In genomic region chr20:9359561-9360308, GRCh38 we compare ENCODE assay signal across 8 cellular contexts.
DNase-seq lines count a peak whose midpoint lies in the region; ATAC-seq, FAIRE-seq and TF ChIP-seq lines count a peak whose summit lies in the region.

No MANE protein-coding gene starts in this region.

- no peaks in the 10 kb centered on the region for H3K36me3 ChIP-seq in H7 (replicated peaks; ENCODE audit: control insufficient read depth, insufficient read depth, low read length)
- H3K36me3 ChIP-seq in H1 (ENCODE audit: control insufficient read depth in 2 of 4, insufficient read depth in 4 of 4, low read length in 3 of 4), result no peaks in the 10 kb centered on the region; a peak in 1 of 8 replicates
- no peaks in the 10 kb centered on the region for H3K36me3 ChIP-seq in mucosa of descending colon (ENCODE audit: low read depth)

- 72% methylated on average over 14 of the region's 14 CpGs; no CpG with 5 or more reads in 1 of the 2 experiments for WGBS in H1 (ENCODE audit: extremely low coverage in 1 of 2, insufficient coverage in 1 of 2, insufficient read length in 1 of 2, insufficient replicate concordance in 2 of 2, low coverage in 1 of 2, low lambda C conversion rate in 2 of 2, missing lambda C conversion rate in 1 of 2), 2 experiments

- CTCF ChIA-PET in H1 (lab: Charles Lee; ENCODE audit: partially characterized antibody) (interaction anchor here (0.6 to 2.4 kb wide), 30 partner anchors 8 to 1424 kb away, joined by 3 to 9 read pairs (median 4); no protein-coding TSS in a partner anchor), T-cell (lab: Charles Lee) (no interaction called here)

- H3K27me3 Mint-ChIP-seq in T-cell, result no peaks in the 10 kb centered on the region

- H3K27ac ChIP-seq in H1 (ENCODE audit: low read depth, low read length), result no peak overlapping the region

- FAIRE-seq in H1 (lab: Jason Lieb, UNC), result peak; percentile 82

- H3K79me1 ChIP-seq in H1 (ENCODE audit: low read depth, low read length), result no peaks in the 10 kb centered on the region

- H3K4me1 Mint-ChIP-seq in T-cell, result no peaks in the 10 kb centered on the region

- no peak overlapping the region for H3K4me3 Mint-ChIP-seq in T-cell

- H3K27me3 ChIP-seq in H7 (ENCODE audit: control insufficient read depth, insufficient read depth, low read length), result no peaks in the 10 kb centered on the region
- no peaks in the 10 kb centered on the region for H3K27me3 ChIP-seq in H1 (replicated peaks in 1 of 4; ENCODE audit: control insufficient read depth in 3 of 4, extremely low read depth in 1 of 4, insufficient read depth in 3 of 4, low read length in 3 of 4)

- H3K4me2 ChIP-seq in H1 (ENCODE audit: insufficient read depth in 1 of 2, low read depth in 2 of 2, low read length in 2 of 2), result no peak overlapping the region

- no peaks in the 10 kb centered on the region for H3K36me3 Mint-ChIP-seq in T-cell

- no peak overlapping the region for H2BK5ac ChIP-seq in H1 (ENCODE audit: low read depth, low read length)

- POLR2A ChIA-PET in H1 (lab: Charles Lee; ENCODE audit: partially characterized antibody), result no interaction called here
- POLR2A ChIA-PET in T-cell (lab: Charles Lee), result interaction anchor here in 1 of 2 donors (0.5 kb wide), 1 partner anchor 1518 kb away, joined by 3 read pairs; no protein-coding TSS in a partner anchor

- DNase-seq in ACHN (peak; percentile 36), H7 (peak; percentile 20), NCI-H82 treated with DMSO at 0.1 percent for 48 hours (lab: John Stamatoyannopoulos, UW; ENCODE audit: unreplicated experiment) (peak; percentile 11), H1 (ENCODE audit: low read depth in 1 of 2, low spot score in 2 of 2) (peak in 1 of 2 experiments; percentile 62), mucosa of descending colon (peak; percentile 47 to 81 (median 55)), T-cell (no peak), NK-92 (lab: John Stamatoyannopoulos, UW; ENCODE audit: unreplicated experiment) (no peak)

- in situ Hi-C loops in ACHN (cut with HindIII; ENCODE audit: low pct_ligation_motif_present, low pct_unique_long_range_greater_than_20kb, low sequenced_read_pairs), result no loop called here

- H3K4me1 ChIP-seq in H1 (replicated peaks in 1 of 4; ENCODE audit: control insufficient read depth in 3 of 4, insufficient read depth in 4 of 4, low read length in 3 of 4), result no peaks in the 10 kb centered on the region
- H3K4me1 ChIP-seq in mucosa of descending colon (ENCODE audit: low read depth), result no peaks in the 10 kb centered on the region

- H2AFZ ChIP-seq in H1 (ENCODE audit: low read length), result no peak overlapping the region

- H4K8ac ChIP-seq in H1 (ENCODE audit: extremely low read depth, insufficient read depth, low read length), result no peak overlapping the region

- no peak overlapping the region for H4K91ac ChIP-seq in H1 (replicated peaks; ENCODE audit: insufficient read length, low read length)

- H3K23ac ChIP-seq in H1 (ENCODE audit: insufficient read length), result no peak overlapping the region

- intact Hi-C loops in mucosa of descending colon (cut with DNase I, micrococcal nuclease), result loop anchor here (10.0 kb wide), 3 partner anchors 295 to 575 kb away; partner anchors contain the start of gene PLCB4 (in 1 of the 2)

- H3K4me3 ChIP-seq in H7 (ENCODE audit: insufficient read depth, low read depth, low read length) (no peak overlapping the region), H1 (ENCODE audit: extremely low read depth in 1 of 4, insufficient read depth in 2 of 4, low read depth in 3 of 4, low read length in 4 of 4) (no peak overlapping the region), mucosa of descending colon (no peak overlapping the region)

- peak; percentile 75 to 77 for TF ChIP-seq RAD21 in H1 (IDR thresholded peaks at IDR 0.05 in 1 of 2, conservative IDR thresholded peaks at IDR 0.05 in 1 of 2; ENCODE audit: low read depth in 2 of 2, low read length in 2 of 2)

- no peak overlapping the region for H3K14ac ChIP-seq in H1 (ENCODE audit: insufficient read length)

- H2BK15ac ChIP-seq in H1 (ENCODE audit: low read length), result no peak overlapping the region

- H4K5ac ChIP-seq in H1 (ENCODE audit: insufficient read length, low read depth, low read length), result no peak overlapping the region

- no peak overlapping the region for H2BK120ac ChIP-seq in H1 (replicated peaks; ENCODE audit: low read depth, low read length)

- no peak overlapping the region for H2BK12ac ChIP-seq in H1 (ENCODE audit: low read depth, low read length)

- H3K79me2 ChIP-seq in H1 (ENCODE audit: control insufficient read depth in 1 of 2, insufficient read depth in 2 of 2, low read length in 2 of 2), result no peaks in the 10 kb centered on the region

- peak in 2 of 3 experiments; percentile 47; a peak in 3 of 4 replicates for TF ChIP-seq CTCF in H1 (IDR thresholded peaks at IDR 0.05; ENCODE audit: control extremely low read depth in 1 of 3, insufficient read depth in 1 of 3, low read depth in 1 of 3, low read length in 3 of 3)
- TF ChIP-seq CTCF in mucosa of descending colon (IDR thresholded peaks at IDR 0.05), result no peak

- H3K9me3 ChIP-seq in H1 (ENCODE audit: insufficient read depth in 2 of 2, low read depth in 1 of 2, low read length in 1 of 2) (no peaks in the 10 kb centered on the region), mucosa of descending colon (no peaks in the 10 kb centered on the region)

- H3K9ac ChIP-seq in H1 (replicated peaks in 1 of 4; ENCODE audit: extremely low read depth in 1 of 4, low read depth in 3 of 4, low read length in 3 of 4), result no peak overlapping the region

- no peak overlapping the region for H3K4ac ChIP-seq in H1 (replicated peaks; ENCODE audit: insufficient read length, low read depth, low read length)

- H3K23me2 ChIP-seq in H1 (ENCODE audit: low read depth, low read length), result no peaks in the 10 kb centered on the region

- H3K27ac Mint-ChIP-seq in T-cell, result no peak overlapping the region

- TF ChIP-seq EP300 in H1 (IDR thresholded peaks at IDR 0.05; ENCODE audit: borderline replicate concordance in 1 of 2, low read depth in 2 of 2, low read length in 2 of 2), result no peak

- no peak overlapping the region for H3K18ac ChIP-seq in H1 (ENCODE audit: extremely low read depth, low read length)

- H3K9me3 Mint-ChIP-seq in T-cell, result no peaks in the 10 kb centered on the region

- H4K20me1 ChIP-seq in H1 (replicated peaks in 1 of 2; ENCODE audit: control insufficient read depth in 1 of 2, insufficient read depth in 2 of 2, low read length in 2 of 2), result no peaks in the 10 kb centered on the region

- peak; percentile 89 for ATAC-seq in mucosa of descending colon
- ATAC-seq in T-cell (replicated peaks in 1 of 4), result no peak
- no peak for ATAC-seq in GM19452 (IDR thresholded peaks at IDR 0.05; ENCODE audit: unreplicated experiment)

- no peak overlapping the region; the same call in 1 of the 2 replicates for H2AK5ac ChIP-seq in H1 (ENCODE audit: low read depth, low read length)

- no peak overlapping the region for H2BK20ac ChIP-seq in H1 (ENCODE audit: low read length)

- H3K56ac ChIP-seq in H1 (replicated peaks; ENCODE audit: insufficient read length, low read depth, low read length), result no peak overlapping the region

- TF ChIP-seq POLR2A in H1 (IDR thresholded peaks at IDR 0.05; ENCODE audit: control extremely low read depth in 1 of 2, low read depth in 2 of 2, low read length in 2 of 2), result no peak

TF ChIP-seq in H1, 55 proteins besides CTCF, POLR2A, EP300 and RAD21:
- no peak for TF ChIP-seq TAF1 (IDR thresholded peaks at IDR 0.05; ENCODE audit: low read depth, low read length)
- TF ChIP-seq ATF3 (IDR thresholded peaks at IDR 0.05; ENCODE audit: insufficient read depth, low read depth, low read length), result no peak
- TF ChIP-seq HDAC6 (IDR thresholded peaks at IDR 0.05; ENCODE audit: low read depth, low read length), result no peak
- no peak for TF ChIP-seq GABPA (IDR thresholded peaks at IDR 0.05; ENCODE audit: borderline replicate concordance, insufficient read depth, low read length)
- TF ChIP-seq TEAD4 (IDR thresholded peaks at IDR 0.05; ENCODE audit: low read depth, low read length), result no peak
- no peak for TF ChIP-seq CBX5 (IDR thresholded peaks at IDR 0.05; ENCODE audit: low read depth, low read length)
- no peak for TF ChIP-seq POU5F1 (IDR thresholded peaks at IDR 0.05; ENCODE audit: low read depth, low read length)
- TF ChIP-seq YY1 (IDR thresholded peaks at IDR 0.05; ENCODE audit: low read depth, low read length), result no peak
- TF ChIP-seq HDAC2 (IDR thresholded peaks at IDR 0.05; ENCODE audit: borderline replicate concordance in 1 of 2, low read depth in 2 of 2, low read length in 2 of 2), result no peak
- no peak for TF ChIP-seq EZH2 (IDR thresholded peaks at IDR 0.05; ENCODE audit: low read depth, low read length, severe bottlenecking)
- no peak for TF ChIP-seq SIX5 (IDR thresholded peaks at IDR 0.05; ENCODE audit: low read depth, low read length)
- TF ChIP-seq ZNF274 (IDR thresholded peaks at IDR 0.05; ENCODE audit: borderline replicate concordance, extremely low read depth, low read length), result no peak
- TF ChIP-seq SIRT6 (IDR thresholded peaks at IDR 0.05; ENCODE audit: low read length), result no peak
- no peak for TF ChIP-seq TBP (IDR thresholded peaks at IDR 0.05; ENCODE audit: low read depth, low read length)
- TF ChIP-seq CHD1 (IDR thresholded peaks at IDR 0.05; ENCODE audit: low read depth, low read length), result no peak

Comparison
In these comparisons a context has a peak if more than half of its experiments do, and no peak if none do; other contexts are left out.
1. DNase-seq: peak in ACHN (single experiment), H7 (single experiment), NCI-H82 treated with DMSO at 0.1 percent for 48 hours (single experiment) and mucosa of descending colon (3 of 3); none in T-cell (0 of 34) and NK-92 (single experiment).